1 cellular context compared by ENCODE assay signal in the genomic region with DNA sequence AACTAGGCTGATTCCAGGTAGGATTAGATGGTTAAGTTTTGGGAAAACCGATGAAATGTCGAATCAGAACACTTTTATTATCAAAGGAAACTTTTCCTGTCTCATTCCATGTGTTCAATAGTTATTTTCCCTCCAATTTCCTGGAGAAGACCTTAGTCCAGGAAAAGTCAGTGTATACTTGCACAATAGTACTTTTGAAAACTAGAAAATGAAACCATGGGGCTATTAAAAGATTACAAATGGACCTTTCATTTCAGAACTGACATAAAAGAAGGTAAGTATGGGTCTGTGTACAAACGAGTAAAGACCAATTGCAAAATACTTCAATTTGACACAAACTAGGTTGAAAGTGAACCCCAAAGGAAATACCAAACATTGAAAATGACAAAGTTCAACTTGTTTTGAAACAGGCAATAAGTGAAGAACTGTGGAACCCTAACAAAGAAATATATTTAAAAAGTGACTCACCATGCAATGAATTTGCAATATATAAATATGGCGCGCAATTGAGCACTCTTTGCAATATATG.
TF ChIP-seq lines count a peak whose summit lies in the region.

No MANE protein-coding gene starts in this region.

TF ChIP-seq in HepG2, 621 proteins besides CTCF, POLR2A, EP300 and RAD21 (continued from another document):
- TF ChIP-seq PAXIP1 (CRISPR knock-in tag; conservative IDR thresholded peaks at IDR 0.05) (peak; percentile 71), FOXA3 (CRISPR knock-in tag; IDR thresholded peaks at IDR 0.05) (peak; percentile 79), FOXK2 (IDR thresholded peaks at IDR 0.05) (peak; percentile 63; the same call in 1 of the 2 replicates), HBP1 (CRISPR knock-in tag; IDR thresholded peaks at IDR 0.05; ENCODE audit: low read depth) (no peak), MIXL1 (CRISPR knock-in tag; IDR thresholded peaks at IDR 0.05) (no peak; the same call in 1 of the 2 replicates)
- TF ChIP-seq, protein P1, sequence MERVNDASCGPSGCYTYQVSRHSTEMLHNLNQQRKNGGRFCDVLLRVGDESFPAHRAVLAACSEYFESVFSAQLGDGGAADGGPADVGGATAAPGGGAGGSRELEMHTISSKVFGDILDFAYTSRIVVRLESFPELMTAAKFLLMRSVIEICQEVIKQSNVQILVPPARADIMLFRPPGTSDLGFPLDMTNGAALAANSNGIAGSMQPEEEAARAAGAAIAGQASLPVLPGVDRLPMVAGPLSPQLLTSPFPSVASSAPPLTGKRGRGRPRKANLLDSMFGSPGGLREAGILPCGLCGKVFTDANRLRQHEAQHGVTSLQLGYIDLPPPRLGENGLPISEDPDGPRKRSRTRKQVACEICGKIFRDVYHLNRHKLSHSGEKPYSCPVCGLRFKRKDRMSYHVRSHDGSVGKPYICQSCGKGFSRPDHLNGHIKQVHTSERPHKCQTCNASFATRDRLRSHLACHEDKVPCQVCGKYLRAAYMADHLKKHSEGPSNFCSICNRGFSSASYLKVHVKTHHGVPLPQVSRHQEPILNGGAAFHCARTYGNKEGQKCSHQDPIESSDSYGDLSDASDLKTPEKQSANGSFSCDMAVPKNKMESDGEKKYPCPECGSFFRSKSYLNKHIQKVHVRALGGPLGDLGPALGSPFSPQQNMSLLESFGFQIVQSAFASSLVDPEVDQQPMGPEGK (CRISPR knock-in tag; IDR thresholded peaks at IDR 0.05), result no peak
